Comparison of ENCODE assay signal across 2 cellular contexts in genomic region chr11:32489464-32489863, GRCh38.
TF ChIP-seq lines count a peak whose summit lies in the region.

No MANE protein-coding gene starts in this region.

TF ChIP-seq in HCT116, 20 proteins besides CTCF, POLR2A, EP300 and RAD21:
- TF ChIP-seq POLR2AphosphoS5 (IDR thresholded peaks at IDR 0.05; ENCODE audit: low read depth, low read length) (no peak), SRF (IDR thresholded peaks at IDR 0.05; ENCODE audit: low read depth) (no peak), ATF3 (IDR thresholded peaks at IDR 0.05) (no peak), ZBTB33 (IDR thresholded peaks at IDR 0.05; ENCODE audit: extremely low read depth, insufficient replicate concordance, low read length) (no peak), MAX (IDR thresholded peaks at IDR 0.05) (no peak), JUND (IDR thresholded peaks at IDR 0.05) (no peak), ZFX (IDR thresholded peaks at IDR 0.05) (no peak), YY1 (IDR thresholded peaks at IDR 0.05; ENCODE audit: extremely low read depth, insufficient replicate concordance, low read depth, low read length) (no peak), REST (IDR thresholded peaks at IDR 0.05; ENCODE audit: low read depth) (no peak), CEBPB (IDR thresholded peaks at IDR 0.05; ENCODE audit: low read depth) (no peak), EZH2phosphoT487 (IDR thresholded peaks at IDR 0.05; ENCODE audit: borderline replicate concordance) (no peak), SP1 (IDR thresholded peaks at IDR 0.05; ENCODE audit: low read depth) (no peak), ZNF274 (IDR thresholded peaks at IDR 0.05; ENCODE audit: low read depth, low read length) (no peak), TCF7L2 (IDR thresholded peaks at IDR 0.05; ENCODE audit: borderline replicate concordance, extremely low read depth, insufficient read depth, insufficient read length) (no peak), ELF1 (IDR thresholded peaks at IDR 0.05; ENCODE audit: borderline replicate concordance, low read depth) (no peak), EGR1 (IDR thresholded peaks at IDR 0.05; ENCODE audit: low read depth) (no peak), SIN3A (IDR thresholded peaks at IDR 0.05; ENCODE audit: low read depth) (no peak), FOSL1 (IDR thresholded peaks at IDR 0.05; ENCODE audit: low read depth) (no peak), CBX3 (IDR thresholded peaks at IDR 0.05; ENCODE audit: low read depth) (no peak)
TF ChIP-seq in HCT116: peak in this region for 0.

TF ChIP-seq in H1, 55 proteins besides CTCF, POLR2A, EP300 and RAD21:
- peak; percentile 14; the same call in 1 of the 2 replicates for TF ChIP-seq MAFK (IDR thresholded peaks at IDR 0.05; ENCODE audit: low read depth, low read length)
- TF ChIP-seq PHF8 (conservative IDR thresholded peaks at IDR 0.05; ENCODE audit: low read depth, low read length): no peak
